ENCODE assay signal across 25 cellular contexts in the genomic region with DNA sequence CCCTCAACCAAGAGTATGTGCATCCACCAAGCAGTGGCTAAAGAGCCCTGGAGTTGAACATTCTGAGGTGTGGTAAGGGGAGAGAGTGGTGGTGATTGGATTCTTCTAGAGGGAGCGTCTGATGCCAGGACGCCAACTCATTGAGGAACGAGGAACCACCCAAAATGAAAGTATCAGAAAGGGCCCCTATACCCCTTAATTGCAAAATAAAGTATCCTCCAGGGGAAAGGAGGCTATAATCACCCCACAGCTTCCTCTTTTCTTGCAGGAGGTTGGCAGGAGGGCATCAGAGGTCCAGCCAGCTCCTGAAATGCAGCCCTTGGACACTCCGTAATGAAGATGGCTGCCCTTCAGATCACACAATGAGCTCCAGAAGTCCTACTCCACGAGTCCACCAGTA.
"Had no signal": no experiment of that assay in that cellular context is flagged by ENCODE, and none has a peak within 500 bp of the region (broad histone marks: within the 10 kb centered on the region; RNA-seq: fewer than 3 reads in every experiment).

No MANE protein-coding gene starts in this region.

- FAIRE-seq: bronchial epithelial cell, TTC549 had no signal

- DNase-seq: activated CD4-positive, alpha-beta T cell treated with anti-CD3 and anti-CD28 coated beads for 48 hours; activated CD4-positive, alpha-beta T cell treated with anti-CD3 and anti-CD28 coated beads, Interleukin-2, amount 50 U/mL, for 48 hours; activated CD8-positive, alpha-beta memory T cell treated with anti-CD3 and anti-CD28 coated beads for 24 hours; activated effector memory CD4-positive, alpha-beta T cell treated with Interleukin-2 at 50 U/mL for 16 hours; activated naive CD4-positive, alpha-beta T cell treated with Interleukin-2 at 50 U/mL for 16 hours; anterior cingulate cortex; endodermal cell; foreskin fibroblast; head of caudate nucleus; hypothalamus; immature natural killer cell; lower lobe of right lung; mesendoderm; posterior cingulate gyrus; right cardiac atrium; stimulated activated CD4-positive, alpha-beta T cell treated with anti-CD3 and anti-CD28 coated beads, Interleukin-15, amount 100 ng/mL, for 24 hours; stimulated activated CD4-positive, alpha-beta T cell treated with anti-CD3 and anti-CD28 coated beads, Interleukin-2, amount 100 ng/mL, for 24 hours; stimulated activated naive CD4-positive, alpha-beta T cell; tibial artery; upper lobe of right lung had no signal

- ATAC-seq: activated CD4-positive, CD25-positive, alpha-beta regulatory T cell treated with anti-CD3 and anti-CD28 coated beads, Interleukin-2, amount 50 U/mL, for 24 hours; esophagus mucosa; left lobe of liver; lower lobe of right lung; right cardiac atrium; upper lobe of right lung had no signal
